Comparison of ENCODE assay signal across 1 cellular context in the genomic region with DNA sequence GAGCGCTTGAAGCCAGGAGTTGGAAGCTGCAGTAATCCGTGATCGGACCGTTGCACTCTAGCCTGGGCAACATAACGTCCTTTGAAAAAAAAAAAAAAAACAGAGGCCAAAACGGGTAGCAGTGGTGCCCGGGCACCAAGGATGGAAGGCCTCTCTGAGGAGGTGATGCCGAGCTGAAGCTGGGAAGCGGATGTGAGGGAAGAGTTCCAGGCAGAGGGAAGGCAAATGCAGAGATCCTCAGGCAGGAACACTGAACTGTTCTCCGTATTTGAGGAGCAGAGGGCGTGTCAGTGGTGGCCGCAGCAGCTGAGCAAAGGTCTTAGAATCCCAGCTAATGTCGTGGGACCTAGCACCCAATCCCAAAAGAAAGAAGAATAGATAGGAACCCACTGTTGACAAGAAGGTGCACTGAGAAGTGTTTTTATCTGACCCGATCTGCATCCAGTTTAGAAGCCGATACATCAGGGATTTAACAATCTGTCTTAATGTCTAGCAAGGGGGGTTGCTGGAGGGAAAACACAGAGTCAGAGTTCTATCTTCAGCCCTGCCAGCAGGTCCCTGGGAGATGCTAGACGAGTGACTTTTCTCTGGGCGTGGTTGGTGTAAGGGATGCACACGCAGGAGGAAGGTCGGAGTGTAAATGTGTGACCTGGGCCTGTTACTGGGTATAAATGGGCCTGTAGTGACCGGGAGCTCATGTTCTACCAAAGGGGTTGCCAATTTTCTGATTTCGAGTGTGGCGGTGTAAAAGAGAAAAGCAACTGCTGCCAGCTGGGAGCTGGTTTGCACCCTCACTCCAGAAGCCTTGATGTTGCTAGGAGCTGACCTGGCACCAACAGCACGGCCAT.
TF ChIP-seq lines count a peak whose summit lies in the region.

No MANE protein-coding gene starts in this region.

TF ChIP-seq in IMR-90, 13 proteins besides CTCF, POLR2A, EP300 and RAD21:
- TF ChIP-seq MAZ (IDR thresholded peaks at IDR 0.05; ENCODE audit: borderline replicate concordance, low read depth, low read length) (no peak), MAFK (IDR thresholded peaks at IDR 0.05; ENCODE audit: low read depth, low read length) (no peak), CEBPB (IDR thresholded peaks at IDR 0.05; ENCODE audit: low read depth, low read length) (no peak), BHLHE40 (IDR thresholded peaks at IDR 0.05; ENCODE audit: low read depth, low read length) (no peak), RCOR1 (IDR thresholded peaks at IDR 0.05; ENCODE audit: insufficient replicate concordance, low read length) (no peak), FOS (IDR thresholded peaks at IDR 0.05; ENCODE audit: low read depth, low read length) (no peak), CHD1 (IDR thresholded peaks at IDR 0.05; ENCODE audit: low read depth, low read length) (no peak), NFE2L2 (IDR thresholded peaks at IDR 0.05; ENCODE audit: low read depth, low read length) (no peak), SMC3 (IDR thresholded peaks at IDR 0.05; ENCODE audit: low read depth, low read length) (no peak), RFX5 (IDR thresholded peaks at IDR 0.05; ENCODE audit: low read depth, low read length) (no peak), MXI1 (IDR thresholded peaks at IDR 0.05; ENCODE audit: borderline replicate concordance, low read depth, low read length) (no peak)
- TF ChIP-seq, protein P1, sequence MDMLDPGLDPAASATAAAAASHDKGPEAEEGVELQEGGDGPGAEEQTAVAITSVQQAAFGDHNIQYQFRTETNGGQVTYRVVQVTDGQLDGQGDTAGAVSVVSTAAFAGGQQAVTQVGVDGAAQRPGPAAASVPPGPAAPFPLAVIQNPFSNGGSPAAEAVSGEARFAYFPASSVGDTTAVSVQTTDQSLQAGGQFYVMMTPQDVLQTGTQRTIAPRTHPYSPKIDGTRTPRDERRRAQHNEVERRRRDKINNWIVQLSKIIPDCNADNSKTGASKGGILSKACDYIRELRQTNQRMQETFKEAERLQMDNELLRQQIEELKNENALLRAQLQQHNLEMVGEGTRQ (IDR thresholded peaks at IDR 0.05; ENCODE audit: low read depth, low read length): no peak
- TF ChIP-seq, protein P2, sequence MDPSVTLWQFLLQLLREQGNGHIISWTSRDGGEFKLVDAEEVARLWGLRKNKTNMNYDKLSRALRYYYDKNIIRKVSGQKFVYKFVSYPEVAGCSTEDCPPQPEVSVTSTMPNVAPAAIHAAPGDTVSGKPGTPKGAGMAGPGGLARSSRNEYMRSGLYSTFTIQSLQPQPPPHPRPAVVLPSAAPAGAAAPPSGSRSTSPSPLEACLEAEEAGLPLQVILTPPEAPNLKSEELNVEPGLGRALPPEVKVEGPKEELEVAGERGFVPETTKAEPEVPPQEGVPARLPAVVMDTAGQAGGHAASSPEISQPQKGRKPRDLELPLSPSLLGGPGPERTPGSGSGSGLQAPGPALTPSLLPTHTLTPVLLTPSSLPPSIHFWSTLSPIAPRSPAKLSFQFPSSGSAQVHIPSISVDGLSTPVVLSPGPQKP (IDR thresholded peaks at IDR 0.05; ENCODE audit: borderline replicate concordance, low read depth, low read length): no peak
